In the genomic region with DNA sequence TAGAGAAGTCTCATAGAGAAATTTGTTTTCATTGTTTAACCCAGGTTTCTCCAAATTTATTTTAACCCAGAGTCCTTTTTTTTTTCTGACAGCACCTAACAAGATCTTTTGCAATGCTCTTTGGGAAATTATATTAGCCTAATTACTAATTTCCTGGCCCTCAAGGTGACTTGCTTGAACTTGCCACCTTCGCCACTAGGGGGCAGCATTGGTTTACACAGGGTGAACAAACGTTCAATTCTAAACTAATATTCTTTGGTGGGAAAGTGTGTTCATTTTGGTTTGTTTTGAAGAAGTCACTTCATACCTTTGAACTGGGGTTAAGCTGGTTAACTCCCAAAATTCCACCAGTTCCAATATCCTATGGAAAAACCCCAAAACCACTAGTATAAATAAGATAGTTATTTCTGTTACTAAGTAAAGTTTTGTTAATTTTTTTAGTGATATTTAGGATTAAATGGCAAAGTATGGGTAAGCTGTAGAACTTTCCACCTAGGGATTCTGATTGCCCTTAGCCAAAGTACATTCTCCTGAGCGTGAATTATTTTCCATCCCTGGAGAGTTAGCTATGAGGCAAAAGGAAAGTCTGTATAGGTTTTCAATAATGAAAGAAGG, we compare ENCODE assay signal across 9 cellular contexts. TPM values are rescaled to one million over a fixed set of nuclear protein-coding genes. Genes with fewer than 3 reads are reported as not detected.
DNase-seq lines count a peak whose midpoint lies in the region; ATAC-seq and TF ChIP-seq lines count a peak whose summit lies in the region.
"Had no signal": no experiment of that assay in that cellular context is flagged by ENCODE, and none has a peak within 500 bp of the region (broad histone marks: within the 10 kb centered on the region; RNA-seq: fewer than 3 reads in every experiment).

No MANE protein-coding gene starts in this region.

- H3K27me3 ChIP-seq in lower lobe of right lung (ENCODE audit: low read depth), result no peaks in the 10 kb centered on the region

- peak; percentile 68 for DNase-seq in EH (ENCODE audit: low read depth)
- peak; percentile 77 for DNase-seq in NCI-H460 (ENCODE audit: extremely low read depth, low read depth)
- DNase-seq in activated CD4-positive, alpha-beta T cell treated with anti-CD3 and anti-CD28 coated beads for 48 hours, result peak; percentile 88
- DNase-seq in dermis microvascular lymphatic vessel endothelial cell (ENCODE audit: low read depth in 2 of 2), result peak; percentile 50 to 77
- DNase-seq in lower lobe of right lung, result peak; percentile 78
- peak; percentile 64 for DNase-seq in stimulated activated CD8-positive, alpha-beta memory T cell treated with anti-CD3 and anti-CD28 coated beads, Interleukin-12 subunit alpha, Interleukin-12 subunit beta, amount 100 ng/mL, for 24 hours (ENCODE audit: extremely low read depth)
- DNase-seq in T1000 (lab: John Stamatoyannopoulos, UW), result no peak

- ATAC-seq in HG02870 (IDR thresholded peaks at IDR 0.05; ENCODE audit: unreplicated experiment) (peak; percentile 61), lower lobe of right lung (peak; percentile 54 to 60)

- no peaks in the 10 kb centered on the region for H3K9me3 ChIP-seq in lower lobe of right lung

- intact Hi-C loops in lower lobe of right lung (cut with DNase I), result loop anchor here (10.0 kb wide), 1 partner anchor 467 kb away; no protein-coding TSS in a partner anchor

- no peaks in the 10 kb centered on the region for H3K36me3 ChIP-seq in lower lobe of right lung

- H3K4me3 ChIP-seq in lower lobe of right lung, result no peak overlapping the region

- peak; percentile 89 for TF ChIP-seq CTCF in lower lobe of right lung (IDR thresholded peaks at IDR 0.05)

- no peak overlapping the region for H3K27ac ChIP-seq in lower lobe of right lung
- H3K27ac ChIP-seq: epithelial cell of prostate had no signal

- no peaks in the 10 kb centered on the region for H3K4me1 ChIP-seq in lower lobe of right lung

RNA-seq across cellular contexts. Expression of a gene that starts 13.0 kb away (rescaled TPM):
- total RNA-seq in NCI-H460 (2014; rRNA removed; shearing (Covaris generic)), result not detected in 2 replicates
- polyA plus RNA-seq in NCI-H460 (2014; cell fraction: nucleus; rRNA removed), result not detected in 2 replicates
- total RNA-seq in dermis microvascular lymphatic vessel endothelial cell (not detected in 2 replicates), lower lobe of right lung (5.2 TPM)

RNA-seq across cellular contexts. Expression of a gene that starts 57.4 kb away (rescaled TPM):
- total RNA-seq in NCI-H460 (2014; rRNA removed; shearing (Covaris generic)), result 10.4 and 12.1 TPM in 2 replicates
- 24.5 and 42.7 TPM in 2 replicates for polyA plus RNA-seq in NCI-H460 (2014; cell fraction: nucleus; rRNA removed)
- 18.2 and 35.4 TPM in 2 replicates for total RNA-seq in dermis microvascular lymphatic vessel endothelial cell
- total RNA-seq in lower lobe of right lung, result 25.0 TPM
